10 cellular contexts compared by ENCODE assay signal in the genomic region with DNA sequence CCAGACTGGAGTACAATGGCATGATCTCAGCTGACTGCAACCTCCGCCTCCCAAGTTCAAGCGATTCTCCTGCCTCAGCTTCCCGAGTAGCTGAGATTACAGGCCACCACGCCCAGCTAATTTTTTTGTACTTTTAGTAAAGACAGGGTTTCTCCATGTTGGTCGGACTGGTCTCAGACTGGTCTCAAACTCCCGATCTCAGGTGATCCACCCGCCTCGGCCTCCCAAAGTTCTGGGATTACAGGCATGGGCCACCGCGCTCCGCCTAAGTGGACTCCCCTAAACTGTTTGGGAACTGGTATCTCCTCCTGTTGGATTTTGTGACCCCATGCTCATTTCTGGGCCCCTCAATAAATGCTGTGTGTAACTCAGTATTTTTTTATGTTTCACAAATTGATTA. TPM values are rescaled to one million over a fixed set of nuclear protein-coding genes. Genes with fewer than 3 reads are reported as not detected.
"Had no signal": no experiment of that assay in that cellular context is flagged by ENCODE, and none has a peak within 500 bp of the region (broad histone marks: within the 10 kb centered on the region; RNA-seq: fewer than 3 reads in every experiment).

No MANE protein-coding gene starts in this region.

RNA-seq across cellular contexts. Expression of gene SCTR, which starts 5.3 kb away (rescaled TPM):
- total RNA-seq: subcutaneous adipose tissue, suprapubic skin, thoracic aorta, thyroid gland, tibial nerve, transverse colon, ureter, urinary bladder, uterus, vagina had no signal

RNA-seq across cellular contexts. Expression of gene CFAP221, which starts 25.2 kb away (rescaled TPM):
- total RNA-seq: transverse colon had no signal
